ENCODE assay signal across 19 cellular contexts in genomic region chr4:189285377-189285776, GRCh38.
A peak's percentile ranks its signal among the peaks of the same experiment; 100 is the strongest.
DNase-seq lines count a peak whose midpoint lies in the region; TF ChIP-seq lines count a peak whose summit lies in the region.
"Had no signal": no experiment of that assay in that cellular context is flagged by ENCODE, and none has a peak within 500 bp of the region (broad histone marks: within the 10 kb centered on the region; RNA-seq: fewer than 3 reads in every experiment).

No MANE protein-coding gene starts in this region.

- DNase-seq in NCI-H82 (lab: John Stamatoyannopoulos, UW) (peak; percentile 0), NCI-H82 treated with DMSO at 0.1 percent for 48 hours (lab: John Stamatoyannopoulos, UW; ENCODE audit: unreplicated experiment) (no peak), SK-MEL-5 (ENCODE audit: low read depth, low spot score) (peak; percentile 37), iPS-NIHi11 (ENCODE audit: low spot score) (peak; percentile 22), A172 (ENCODE audit: low spot score) (no peak), coronary artery (ENCODE audit: low spot score) (no peak), NCI-H1417 treated with DMSO at 0.1 percent for 48 hours (lab: John Stamatoyannopoulos, UW) (no peak)
- DNase-seq: CD4-positive, CD25-positive, alpha-beta regulatory T cell; GOT3; MG63; NCI-H1105 treated with DMSO at 0.1 percent for 48 hours; NCI-H2029; NCI-H446 treated with DMSO at 0.1 percent for 48 hours; NCI-H526; SIG-M5; SK-N-SH; SW 1271 had no signal

- in situ Hi-C loops in SK-MEL-5 (cut with HindIII; ENCODE audit: low pct_unique_long_range_greater_than_20kb, low sequenced_read_pairs): no loop called here

- no peak overlapping the region for H3K27ac ChIP-seq in coronary artery
- H3K27ac ChIP-seq: BLaER1 had no signal

- TF ChIP-seq CTCF in coronary artery (IDR thresholded peaks at IDR 0.05): no peak

- no peak overlapping the region for H3K4me3 ChIP-seq in coronary artery
- H3K4me3 ChIP-seq: BLaER1, K562, MG63 had no signal

Comparison
In these comparisons a context has a peak if more than half of its experiments do, and no peak if none do; other contexts are left out.
1. DNase-seq: peak in NCI-H82 (single experiment), SK-MEL-5 (single experiment) and iPS-NIHi11 (single experiment); none in NCI-H82 treated with DMSO at 0.1 percent for 48 hours (single experiment), A172 (single experiment), coronary artery (single experiment) and NCI-H1417 treated with DMSO at 0.1 percent for 48 hours (single experiment).